ENCODE assay signal across 17 cellular contexts in genomic region chr17:67253379-67253778, GRCh38. TPM values are rescaled to one million over a fixed set of nuclear protein-coding genes. Genes with fewer than 3 reads are reported as not detected.
A peak's percentile ranks its signal among the peaks of the same experiment; 100 is the strongest.
DNase-seq lines count a peak whose midpoint lies in the region; FAIRE-seq and TF ChIP-seq lines count a peak whose summit lies in the region.
"Had no signal": no experiment of that assay in that cellular context is flagged by ENCODE, and none has a peak within 500 bp of the region (broad histone marks: within the 10 kb centered on the region; RNA-seq: fewer than 3 reads in every experiment).

No MANE protein-coding gene starts in this region.

- H3K4me1 ChIP-seq in astrocyte (ENCODE audit: insufficient read depth, low read length): peaks cover 8% of the 10 kb centered on the region

- H3K27ac Mint-ChIP-seq in astrocyte (ENCODE audit: unreplicated experiment): peak overlapping the region; percentile 4

- no peak overlapping the region for H2AFZ ChIP-seq in astrocyte (ENCODE audit: low read depth, low read length)

- no peaks in the 10 kb centered on the region for H3K27me3 Mint-ChIP-seq in astrocyte (ENCODE audit: low read depth, unreplicated experiment)
- H3K27me3 Mint-ChIP-seq: CD8-positive, alpha-beta memory T cell had no signal

- no peaks in the 10 kb centered on the region for H4K20me1 ChIP-seq in astrocyte (ENCODE audit: insufficient read depth, low read length)

- H3K4me1 Mint-ChIP-seq in astrocyte (ENCODE audit: low read depth, unreplicated experiment): peaks cover 6% of the 10 kb centered on the region

- H3K36me3 ChIP-seq in astrocyte (ENCODE audit: insufficient read depth, low read length) (no peaks in the 10 kb centered on the region), WERI-Rb-1 (no peaks in the 10 kb centered on the region)

- no peak overlapping the region for H3K4me2 ChIP-seq in astrocyte (ENCODE audit: low read length)

- no peak overlapping the region for H3K4me3 ChIP-seq in astrocyte (ENCODE audit: insufficient read depth, low read depth, low read length)
- H3K4me3 ChIP-seq in fibroblast of pulmonary artery (replicated peaks; ENCODE audit: low read depth, low read length): no peak overlapping the region
- H3K4me3 ChIP-seq in retinal pigment epithelial cell (ENCODE audit: low read length): no peak overlapping the region
- no peak overlapping the region for H3K4me3 ChIP-seq in WERI-Rb-1 (ENCODE audit: low read depth, low read length)

- no peaks in the 10 kb centered on the region for H3K36me3 Mint-ChIP-seq in astrocyte (ENCODE audit: low read depth, unreplicated experiment)
- H3K36me3 Mint-ChIP-seq: CD8-positive, alpha-beta memory T cell had no signal

- H3K4me3 Mint-ChIP-seq in astrocyte (ENCODE audit: unreplicated experiment): no peak overlapping the region
- H3K4me3 Mint-ChIP-seq: CD8-positive, alpha-beta memory T cell had no signal

- no peaks in the 10 kb centered on the region for H3K79me2 ChIP-seq in astrocyte (ENCODE audit: insufficient read depth, low read length)

- no peaks in the 10 kb centered on the region for H3K27me3 ChIP-seq in astrocyte (ENCODE audit: insufficient read depth, low read length)
- no peaks in the 10 kb centered on the region for H3K27me3 ChIP-seq in WERI-Rb-1 (ENCODE audit: insufficient read depth, low read depth, severe bottlenecking)

- DNase-seq in astrocyte (ENCODE audit: low read depth) (no peak), fibroblast of pulmonary artery (ENCODE audit: low read depth) (peak; percentile 59), retinal pigment epithelial cell (ENCODE audit: low read depth) (peak; percentile 63), SKM-1 treated with dmso at 0.1 percent for 144 hours (lab: John Stamatoyannopoulos, UW; ENCODE audit: unreplicated experiment) (no peak), WERI-Rb-1 (no peak), AG20443 (ENCODE audit: low spot score) (no peak)
- DNase-seq: ACHN; CD8-positive, alpha-beta memory T cell; DND-41; GOT3; MM.1S; NCI-H1105 treated with DMSO at 0.1 percent for 48 hours; NCI-H187 treated with DMSO at 0.1 percent for 48 hours; NCI-H446 treated with DMSO at 0.1 percent for 48 hours; NCI-H774; Right ventricle myocardium superior had no signal

- H3K9me3 Mint-ChIP-seq in astrocyte (ENCODE audit: unreplicated experiment): no peaks in the 10 kb centered on the region
- H3K9me3 Mint-ChIP-seq: CD8-positive, alpha-beta memory T cell had no signal

- H3K9me3 ChIP-seq in astrocyte (ENCODE audit: insufficient read depth, low read depth, low read length) (no peaks in the 10 kb centered on the region), WERI-Rb-1 (ENCODE audit: severe bottlenecking) (peaks cover 9% of the 10 kb centered on the region)

- no peak for TF ChIP-seq CTCF in astrocyte (IDR thresholded peaks at IDR 0.05; ENCODE audit: insufficient read depth, low read depth, low read length)
- no peak for TF ChIP-seq CTCF in fibroblast of pulmonary artery (IDR thresholded peaks at IDR 0.05; ENCODE audit: low read length, missing control alignments)
- no peak for TF ChIP-seq CTCF in retinal pigment epithelial cell (conservative IDR thresholded peaks at IDR 0.05; ENCODE audit: low read depth, low read length)
- no peak for TF ChIP-seq CTCF in WERI-Rb-1 (IDR thresholded peaks at IDR 0.05; ENCODE audit: low read depth, low read length)

- FAIRE-seq in G401.6 (lab: Jason Lieb, UNC): peak; percentile 6
- FAIRE-seq in astrocyte (lab: Jason Lieb, UNC): no peak

- no peak overlapping the region for H3K9ac ChIP-seq in astrocyte (ENCODE audit: low read length)

- H3K27ac ChIP-seq in astrocyte (ENCODE audit: low read depth, low read length): no peak overlapping the region
- no peak overlapping the region for H3K27ac ChIP-seq in WERI-Rb-1

RNA-seq across cellular contexts. Expression of gene HELZ, which starts 8.4 kb away (rescaled TPM):
- total RNA-seq in astrocyte: 51.2 and 53.4 TPM in 2 replicates

Comparison
In these comparisons a context has a peak if more than half of its experiments do, and no peak if none do; other contexts are left out.
1. DNase-seq: peak in fibroblast of pulmonary artery (single experiment) and retinal pigment epithelial cell (single experiment); none in astrocyte (single experiment), SKM-1 treated with dmso at 0.1 percent for 144 hours (single experiment), WERI-Rb-1 (single experiment) and AG20443 (single experiment).